In genomic region chr3:44455318-44455717, GRCh38 we compare ENCODE assay signal across 23 cellular contexts. TPM values are rescaled to one million over a fixed set of nuclear protein-coding genes. Genes with fewer than 3 reads are reported as not detected.
DNase-seq lines count a peak whose midpoint lies in the region; ATAC-seq, FAIRE-seq and TF ChIP-seq lines count a peak whose summit lies in the region.
"Had no signal": no experiment of that assay in that cellular context is flagged by ENCODE, and none has a peak within 500 bp of the region (broad histone marks: within the 10 kb centered on the region; RNA-seq: fewer than 3 reads in every experiment).

No MANE protein-coding gene starts in this region.

- H3K9ac ChIP-seq in HepG2 (ENCODE audit: insufficient read depth, low read depth, low read length), result no peak overlapping the region
- H3K9ac ChIP-seq: BLaER1 treated with 17β-estradiol and CSF1 and Interleukin-3, amounts not matched to agents 10 nM and 100 nM had no signal

- no peak overlapping the region for H3K27ac Mint-ChIP-seq in osteocyte (ENCODE audit: unreplicated experiment)
- H3K27ac Mint-ChIP-seq in stimulated activated memory B cell treated with anti-CD40 and anti-IgM and Interleukin-4, amounts not matched to agents 10 μg/mL and 1 μg/mL and 100 μg/mL, for 72 hours, result peak overlapping the region; percentile 4
- H3K27ac Mint-ChIP-seq: GM23338, H9 had no signal

- H3K4me3 ChIP-seq in HepG2 (replicated peaks in 1 of 3; ENCODE audit: insufficient read depth in 1 of 3, low read depth in 2 of 3, low read length in 3 of 3), result no peak overlapping the region
- H3K4me3 ChIP-seq in right lobe of liver, result no peak overlapping the region
- H3K4me3 ChIP-seq: A549; BLaER1 treated with 17β-estradiol and CSF1 and Interleukin-3, amounts not matched to agents 10 nM and 100 nM; GM12878; GM23338 had no signal

- TF ChIP-seq EP300 in HepG2 (IDR thresholded peaks at IDR 0.05; ENCODE audit: low read depth in 2 of 2, low read length in 2 of 2) (no peak), HepG2 (CRISPR knock-in tag; IDR thresholded peaks at IDR 0.05; ENCODE audit: borderline replicate concordance) (no peak)

- H3K79me2 ChIP-seq in HepG2 (ENCODE audit: insufficient read depth, low read length), result peaks cover 4% of the 10 kb centered on the region

- no peaks in the 10 kb centered on the region for H4K20me1 ChIP-seq in HepG2 (ENCODE audit: insufficient read depth, low read length)

- TF ChIP-seq POLR2A in HepG2 (IDR thresholded peaks at IDR 0.05; ENCODE audit: insufficient read depth in 1 of 2, low read depth in 2 of 2, low read length in 2 of 2) (no peak), right lobe of liver (IDR thresholded peaks at IDR 0.05) (no peak)

- no peaks in the 10 kb centered on the region for H3K27me3 Mint-ChIP-seq in osteocyte (ENCODE audit: unreplicated experiment)
- H3K27me3 Mint-ChIP-seq in stimulated activated memory B cell treated with anti-CD40 and anti-IgM and Interleukin-4, amounts not matched to agents 10 μg/mL and 1 μg/mL and 100 μg/mL, for 72 hours, result no peaks in the 10 kb centered on the region
- H3K27me3 Mint-ChIP-seq: CD4-positive, alpha-beta memory T cell had no signal

- FAIRE-seq in HepG2 (lab: Jason Lieb, UNC), result no peak
- FAIRE-seq: A549, G401.6, GM12878, GM19239 had no signal

- no peak for DNase-seq in HepG2 (ENCODE audit: low spot score)
- no peak for DNase-seq in right lobe of liver
- DNase-seq in osteocyte (ENCODE audit: extremely low spot score, unreplicated experiment), result peak; percentile 53
- no peak for DNase-seq in NCI-H345 treated with DMSO at 0.1 percent for 48 hours (lab: John Stamatoyannopoulos, UW; ENCODE audit: unreplicated experiment)
- no peak for DNase-seq in DMS 273 (lab: John Stamatoyannopoulos, UW; ENCODE audit: unreplicated experiment)
- DNase-seq: 8988T; ACHN; AML-193; BE2C; Calu3; CD4-positive, alpha-beta memory T cell; COR-L47; DMS153; DND-41; H9 had no signal

- H3K4me1 Mint-ChIP-seq in osteocyte (ENCODE audit: unreplicated experiment), result no peaks in the 10 kb centered on the region
- no peaks in the 10 kb centered on the region for H3K4me1 Mint-ChIP-seq in stimulated activated memory B cell treated with anti-CD40 and anti-IgM and Interleukin-4, amounts not matched to agents 10 μg/mL and 1 μg/mL and 100 μg/mL, for 72 hours
- H3K4me1 Mint-ChIP-seq: GM23338, H9 had no signal

- no peak for TF ChIP-seq RAD21 in HepG2 (CRISPR knock-in tag; IDR thresholded peaks at IDR 0.05)

- no peak overlapping the region for H2AFZ ChIP-seq in HepG2 (ENCODE audit: low read length)
- H2AFZ ChIP-seq: GM23338 had no signal

- in situ Hi-C loops in HepG2 (cut with HindIII; ENCODE audit: extremely low pct_ligation_motif_present, low pct_unique_long_range_greater_than_20kb), result no loop called here

- TF ChIP-seq CTCF in HepG2 (CRISPR knock-in tag; IDR thresholded peaks at IDR 0.05), result no peak
- no peak for TF ChIP-seq CTCF in right lobe of liver (IDR thresholded peaks at IDR 0.05)
- TF ChIP-seq CTCF in osteocyte (IDR thresholded peaks at IDR 0.05), result no peak

- H3K4me2 ChIP-seq in HepG2 (ENCODE audit: low read depth, low read length), result no peak overlapping the region
- H3K4me2 ChIP-seq: A549; BLaER1 treated with 17β-estradiol and CSF1 and Interleukin-3, amounts not matched to agents 10 nM and 100 nM; GM23338 had no signal

- ATAC-seq in HepG2 (no peak), right lobe of liver (no peak)
- ATAC-seq in stimulated activated memory B cell treated with anti-CD40 and anti-IgM and Interleukin-4, amounts not matched to agents 10 μg/mL and 1 μg/mL and 100 μg/mL, for 72 hours, result no peak
- ATAC-seq: A549, GM12878, GM23338, HCT116 had no signal

- BruUV-seq in HepG2 (replicated peaks; lab: Mats Ljungman, UMichigan), result no TSS peak

- H3K9me3 ChIP-seq in HepG2 (ENCODE audit: low read length) (no peaks in the 10 kb centered on the region), right lobe of liver (no peaks in the 10 kb centered on the region)
- H3K9me3 ChIP-seq: BE2C had no signal

- intact Hi-C loops in HepG2 (cut with micrococcal nuclease; ENCODE audit: unreplicated experiment), result no loop called here
- intact Hi-C loops in right lobe of liver (cut with DNase I), result no loop called here

- H3K9me3 Mint-ChIP-seq in osteocyte (ENCODE audit: unreplicated experiment), result peaks cover 5% of the 10 kb centered on the region
- peaks cover 6% of the 10 kb centered on the region for H3K9me3 Mint-ChIP-seq in stimulated activated memory B cell treated with anti-CD40 and anti-IgM and Interleukin-4, amounts not matched to agents 10 μg/mL and 1 μg/mL and 100 μg/mL, for 72 hours

- peak overlapping the region; percentile 72 for H3K27ac ChIP-seq in HepG2 (ENCODE audit: extremely low read length, insufficient read depth, low read length)
- H3K27ac ChIP-seq in right lobe of liver, result no peak overlapping the region
- H3K27ac ChIP-seq: A549; BLaER1 treated with 17β-estradiol and CSF1 and Interleukin-3, amounts not matched to agents 10 nM and 100 nM had no signal

- POLR2A ChIA-PET in HepG2 (lab: Yijun Ruan, JAX), result interaction anchor here (0.9 to 3.2 kb wide), 3 partner anchors 11 to 23 kb away, joined by 3 to 17 read pairs (median 7); partner anchors contain the start of gene ZNF445

- WGBS in HepG2 (ENCODE audit: low lambda C conversion rate), result 98% methylated on average over 7 of the region's 10 CpGs
- 71% methylated on average over 2 of the region's 10 CpGs for WGBS in right lobe of liver (ENCODE audit: insufficient coverage, low coverage, low lambda C conversion rate, missing lambda C conversion rate)

- CTCF ChIA-PET in HepG2 (lab: Yijun Ruan, JAX; ENCODE audit: low intra/inter-chr PET ratio, low total read pairs), result no interaction called here

- H3K4me3 Mint-ChIP-seq in osteocyte (ENCODE audit: unreplicated experiment), result no peak overlapping the region
- H3K4me3 Mint-ChIP-seq in stimulated activated memory B cell treated with anti-CD40 and anti-IgM and Interleukin-4, amounts not matched to agents 10 μg/mL and 1 μg/mL and 100 μg/mL, for 72 hours, result no peak overlapping the region
- H3K4me3 Mint-ChIP-seq: CD4-positive, alpha-beta memory T cell; GM23338; H9 had no signal

- H3K36me3 Mint-ChIP-seq in osteocyte (ENCODE audit: unreplicated experiment), result peaks cover 58% of the 10 kb centered on the region
- peaks cover 82% of the 10 kb centered on the region for H3K36me3 Mint-ChIP-seq in stimulated activated memory B cell treated with anti-CD40 and anti-IgM and Interleukin-4, amounts not matched to agents 10 μg/mL and 1 μg/mL and 100 μg/mL, for 72 hours

- H3K36me3 ChIP-seq in HepG2 (replicated peaks in 1 of 2; ENCODE audit: control insufficient read depth in 1 of 2, insufficient read depth in 2 of 2, low read length in 2 of 2) (peaks cover 23 to 70% of the 10 kb centered on the region in 2 experiments; a peak in 4 of 5 replicates), right lobe of liver (peaks cover 4 to 33% (median 11%) of the 10 kb centered on the region in 4 donors)

- H3K27me3 ChIP-seq in HepG2 (ENCODE audit: control insufficient read depth in 1 of 2, insufficient read depth in 2 of 2, low read length in 2 of 2) (no peaks in the 10 kb centered on the region), right lobe of liver (no peaks in the 10 kb centered on the region)
- H3K27me3 ChIP-seq: BE2C; BLaER1 treated with 17β-estradiol and CSF1 and Interleukin-3, amounts not matched to agents 10 nM and 100 nM had no signal

- H3K4me1 ChIP-seq in HepG2 (ENCODE audit: insufficient read depth, low read length), result peaks cover 18% of the 10 kb centered on the region
- H3K4me1 ChIP-seq in right lobe of liver, result no peaks in the 10 kb centered on the region
- H3K4me1 ChIP-seq: A549; BE2C; BLaER1 treated with 17β-estradiol and CSF1 and Interleukin-3, amounts not matched to agents 10 nM and 100 nM had no signal

TF ChIP-seq in HepG2, 621 proteins besides CTCF, POLR2A, EP300 and RAD21 (continues in another document):
- TF ChIP-seq ZNF333 (CRISPR knock-in tag; IDR thresholded peaks at IDR 0.05; ENCODE audit: borderline replicate concordance) (no peak), HOXA7 (CRISPR knock-in tag; IDR thresholded peaks at IDR 0.05) (no peak), ATF5 (CRISPR knock-in tag; IDR thresholded peaks at IDR 0.05; ENCODE audit: low read depth) (no peak), ZNF773 (CRISPR knock-in tag; IDR thresholded peaks at IDR 0.05; ENCODE audit: borderline replicate concordance) (no peak), ZFX (CRISPR knock-in tag; IDR thresholded peaks at IDR 0.05; ENCODE audit: low read depth) (no peak), MAZ (IDR thresholded peaks at IDR 0.05; ENCODE audit: borderline replicate concordance, low read depth, low read length) (no peak), MAZ (CRISPR knock-in tag; IDR thresholded peaks at IDR 0.05; ENCODE audit: low read depth) (no peak)

RNA-seq across cellular contexts. Expression of gene ZNF445, which starts 22.2 kb away (rescaled TPM):
- total RNA-seq in HepG2 (2016; rRNA removed; fragmentation: Illumina TruSeq; extraction: Trizol) (10.3 and 11.8 TPM in 2 replicates), right lobe of liver (10 to 100 TPM in 1 of 6 experiments, 1 to 10 TPM in 5; 3.2 to 10.1 (median 8.9) TPM), osteocyte (26.1 and 28.2 TPM in 2 replicates)
- 4.8 and 8.2 TPM in 2 replicates for total RNA-seq in HepG2 (2016; cell fraction: cytosol; rRNA removed; fragmentation: Illumina TruSeq; extraction: Trizol; ENCODE audit: low read depth)
- total RNA-seq in HepG2 (2016; cell fraction: insoluble cytoplasmic fraction; rRNA removed; fragmentation: Illumina TruSeq; extraction: Trizol), result 10.6 and 11.9 TPM in 2 replicates
- total RNA-seq in HepG2 (2016; cell fraction: membrane; rRNA removed; fragmentation: Illumina TruSeq; extraction: Trizol), result 3.9 and 4.0 TPM in 2 replicates
- total RNA-seq in HepG2 (2016; cell fraction: nucleus; rRNA removed; fragmentation: Illumina TruSeq; extraction: Trizol), result 12.8 and 14.4 TPM in 2 replicates
- 4.4 and 5.3 TPM in 2 replicates for polyA plus RNA-seq in HepG2 (2011; rRNA removed)
- 1.9 and 2.2 TPM in 2 replicates for polyA plus RNA-seq in HepG2 (2011; cell fraction: cytosol; rRNA removed)
- 10.1 and 12.2 TPM in 2 replicates for polyA plus RNA-seq in HepG2 (2011; cell fraction: nucleus; rRNA removed)
- 4.4 and 5.3 TPM in 2 replicates for polyA plus RNA-seq in HepG2 (2012)
- polyA plus RNA-seq in HepG2 (2016; cell fraction: cytosol; fragmentation: Illumina TruSeq; extraction: Trizol; ENCODE audit: low read depth), result 0.20 TPM in 2 replicates
- polyA plus RNA-seq in HepG2 (2016; cell fraction: insoluble cytoplasmic fraction; fragmentation: Illumina TruSeq; extraction: Trizol; ENCODE audit: low read depth), result 4.7 TPM in 2 replicates
- 0.71 and 0.95 TPM in 2 replicates for polyA plus RNA-seq in HepG2 (2016; cell fraction: membrane; fragmentation: Illumina TruSeq; extraction: Trizol; ENCODE audit: low read depth)
- 22.5 and 25.6 TPM in 2 replicates for polyA plus RNA-seq in HepG2 (2016; cell fraction: nucleus; fragmentation: Illumina TruSeq; extraction: Trizol; ENCODE audit: insufficient read depth, low read depth)
- polyA minus RNA-seq in HepG2 (2011; rRNA and poly(A)+ RNA removed; ENCODE audit: low replicate concordance), result 12.7 and 16.2 TPM in 2 replicates
- 5.2 and 5.8 TPM in 2 replicates for polyA minus RNA-seq in HepG2 (2011; cell fraction: cytosol; rRNA and poly(A)+ RNA removed)
- polyA minus RNA-seq in HepG2 (2011; cell fraction: nucleus; rRNA and poly(A)+ RNA removed), result 19.8 and 20.3 TPM in 2 replicates
